In the genomic region with DNA sequence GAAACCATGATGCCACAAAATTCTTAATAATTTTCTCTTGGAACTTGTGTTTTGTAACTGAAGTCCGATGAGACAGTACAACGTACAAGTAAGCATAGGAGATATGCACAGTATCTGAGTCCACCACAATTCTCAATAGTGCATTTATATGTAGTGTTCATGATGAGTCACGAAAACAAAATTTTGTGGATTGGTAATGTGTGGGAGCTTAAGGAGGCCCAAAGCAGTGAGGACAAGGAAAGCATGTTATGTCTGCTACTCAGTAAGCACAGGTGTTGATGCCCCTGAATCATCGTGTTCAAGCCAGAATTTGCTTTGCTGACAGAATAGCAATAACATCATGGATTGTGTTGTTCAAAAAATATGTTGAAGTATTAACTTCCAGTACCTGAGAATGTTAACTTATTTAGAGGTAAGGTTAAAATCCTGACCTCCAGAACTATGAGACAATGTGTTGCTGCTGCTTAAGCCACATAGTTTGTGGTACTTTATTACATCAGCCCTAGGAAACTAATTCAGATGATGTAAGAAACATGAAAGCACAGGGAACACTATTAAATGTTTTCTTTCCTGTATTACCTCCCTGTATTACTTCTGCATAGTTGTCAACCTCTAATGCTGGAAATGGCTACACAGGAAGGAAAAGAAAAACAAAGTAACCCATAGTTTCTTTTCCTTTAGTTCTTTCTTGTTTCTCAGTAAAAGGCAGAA, we compare ENCODE assay signal across 16 cellular contexts.
"Had no signal": no experiment of that assay in that cellular context is flagged by ENCODE, and none has a peak within 500 bp of the region (broad histone marks: within the 10 kb centered on the region; RNA-seq: fewer than 3 reads in every experiment).

No MANE protein-coding gene starts in this region.

- H3K27me3 Mint-ChIP-seq: naive B cell; stimulated activated memory B cell treated with anti-CD40 and anti-IgM and Interleukin-4, amounts not matched to agents 10 μg/mL and 1 μg/mL and 100 μg/mL, for 72 hours had no signal

- H3K36me3 Mint-ChIP-seq: activated naive CD4-positive, alpha-beta T cell treated with anti-CD3 and anti-CD28 coated beads, Interleukin-2, amount 50 U/mL, for 72 hours; naive B cell; stimulated activated memory B cell treated with anti-CD40 and anti-IgM and Interleukin-4, amounts not matched to agents 10 μg/mL and 1 μg/mL and 100 μg/mL, for 72 hours had no signal

- H3K9me3 Mint-ChIP-seq: T-helper 1 cell treated with Interleukin-12 subunit alpha and Interleukin-12 subunit beta and Interleukin-4 antibody, amounts not matched to agents 30 μg/mL and 1 μg/mL, for 36 hours had no signal

- H3K4me3 ChIP-seq: lower lobe of right lung, transverse colon had no signal

- H3K36me3 ChIP-seq: lower lobe of right lung, neutrophil, transverse colon had no signal

- FAIRE-seq: small intestine, TTC549 had no signal

- H3K4me1 ChIP-seq: lower lobe of right lung, transverse colon had no signal

- H3K27me3 ChIP-seq: neutrophil, transverse colon had no signal

- H3K27ac Mint-ChIP-seq: activated naive CD4-positive, alpha-beta T cell treated with anti-CD3 and anti-CD28 coated beads, Interleukin-2, amount 50 U/mL, for 72 hours; activated T-helper 2 cell treated with anti-CD3 and anti-CD28 coated beads, Interferon-gamma antibody, Interleukin-2, Interleukin-4, amounts not matched to agents 10 μg/mL and 5 μg/mL and 100 μg/mL, durations not matched to agents 14 hours and 24 hours and 36 hours; naive B cell; stimulated activated memory B cell treated with anti-CD40 and anti-IgM and Interleukin-4, amounts not matched to agents 10 μg/mL and 1 μg/mL and 100 μg/mL, for 72 hours; T-helper 1 cell treated with Interleukin-12 subunit alpha and Interleukin-12 subunit beta and Interleukin-4 antibody, amounts not matched to agents 30 μg/mL and 1 μg/mL, for 36 hours had no signal

- DNase-seq: activated CD4-positive, alpha-beta T cell treated with anti-CD3 and anti-CD28 coated beads, Interleukin-2, amount 50 U/mL, for 1 hour; activated T-cell treated with anti-CD3 and anti-CD28 coated beads for 4 hours; amygdala; left cardiac atrium; lower lobe of right lung; midbrain; naive B cell; small intestine; transverse colon had no signal

- H3K4me1 Mint-ChIP-seq: naive B cell; stimulated activated memory B cell treated with anti-CD40 and anti-IgM and Interleukin-4, amounts not matched to agents 10 μg/mL and 1 μg/mL and 100 μg/mL, for 72 hours had no signal

- H3K27ac ChIP-seq: lower lobe of right lung, neutrophil, transverse colon had no signal

- ATAC-seq: activated naive CD4-positive, alpha-beta T cell treated with anti-CD3 and anti-CD28 coated beads, Interleukin-2, amount 50 U/mL, for 72 hours; left cardiac atrium; lower lobe of right lung; SK-N-SH treated with all-trans-retinoic acid at 6 μM for 48 hours; stimulated activated memory B cell treated with anti-CD40 and anti-IgM and Interleukin-4, amounts not matched to agents 10 μg/mL and 1 μg/mL and 100 μg/mL, for 72 hours had no signal

- H3K4me3 Mint-ChIP-seq: naive B cell; stimulated activated memory B cell treated with anti-CD40 and anti-IgM and Interleukin-4, amounts not matched to agents 10 μg/mL and 1 μg/mL and 100 μg/mL, for 72 hours; T-helper 1 cell treated with Interleukin-12 subunit alpha and Interleukin-12 subunit beta and Interleukin-4 antibody, amounts not matched to agents 30 μg/mL and 1 μg/mL, for 36 hours had no signal

- H3K9me3 ChIP-seq: lower lobe of right lung, neutrophil, transverse colon had no signal
